ENCODE assay signal across 34 cellular contexts in the genomic region with DNA sequence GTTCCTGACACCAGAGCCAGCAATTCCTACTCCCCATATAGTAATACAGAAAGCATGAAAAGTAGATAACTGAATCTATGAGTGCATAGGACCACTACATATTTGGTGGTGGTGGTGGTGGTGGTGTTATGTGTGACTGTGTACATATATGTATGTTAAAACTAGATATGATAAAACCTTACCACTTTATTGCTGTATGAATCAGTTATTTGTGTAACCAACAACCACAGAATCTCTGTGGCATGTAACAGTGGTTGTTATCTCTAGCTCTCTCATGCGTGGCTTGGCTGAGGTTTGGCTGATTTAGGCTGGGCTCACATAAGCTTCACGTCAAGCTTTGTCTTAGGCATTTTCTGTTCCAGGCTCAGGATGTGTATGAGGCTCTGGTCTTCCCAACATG. TPM values are rescaled to one million over a fixed set of nuclear protein-coding genes. Genes with fewer than 3 reads are reported as not detected.
DNase-seq lines count a peak whose midpoint lies in the region; ATAC-seq and TF ChIP-seq lines count a peak whose summit lies in the region.
"Had no signal": no experiment of that assay in that cellular context is flagged by ENCODE, and none has a peak within 500 bp of the region (broad histone marks: within the 10 kb centered on the region; RNA-seq: fewer than 3 reads in every experiment).

No MANE protein-coding gene starts in this region.

- intact Hi-C loops in activated CD8-positive, alpha-beta T cell treated with anti-CD3 and anti-CD28 coated beads for 36 hours (cut with micrococcal nuclease), result no loop called here

- no peak for TF ChIP-seq CTCF in activated CD8-positive, alpha-beta T cell treated with anti-CD3 and anti-CD28 coated beads for 36 hours (IDR thresholded peaks at IDR 0.05)
- no peak for TF ChIP-seq CTCF in fibroblast of mammary gland (conservative IDR thresholded peaks at IDR 0.05; ENCODE audit: control insufficient read depth, insufficient read depth, low read depth, low read length)

- H3K27me3 Mint-ChIP-seq in activated CD8-positive, alpha-beta T cell treated with anti-CD3 and anti-CD28 coated beads for 36 hours, result peaks cover 6% of the 10 kb centered on the region
- peaks cover 1% of the 10 kb centered on the region for H3K27me3 Mint-ChIP-seq in activated CD8-positive, alpha-beta T cell treated with anti-CD3 and anti-CD28 coated beads, Interleukin-2, amount 10 ng/mL, durations not matched to agents 7 days and 5 days (ENCODE audit: low read depth)
- H3K27me3 Mint-ChIP-seq: activated CD4-positive, alpha-beta memory T cell treated with anti-CD3 and anti-CD28 coated beads for 36 hours; progenitor cell of endocrine pancreas had no signal

- POLR2A ChIA-PET in activated CD8-positive, alpha-beta T cell treated with anti-CD3 and anti-CD28 coated beads for 36 hours (lab: Charles Lee), result no interaction called here
- POLR2A ChIA-PET in activated CD8-positive, alpha-beta T cell treated with anti-CD3 and anti-CD28 coated beads, Interleukin-2, amount 10 ng/mL, durations not matched to agents 7 days and 5 days (lab: Charles Lee), result no interaction called here

- no peak overlapping the region for H3K4me3 ChIP-seq in fibroblast of mammary gland (ENCODE audit: control insufficient read depth, low read depth, low read length)
- H3K4me3 ChIP-seq: colonic mucosa, GM12878, heart right ventricle, sigmoid colon had no signal

- H3K27ac Mint-ChIP-seq in activated CD8-positive, alpha-beta T cell treated with anti-CD3 and anti-CD28 coated beads for 36 hours, result no peak overlapping the region
- no peak overlapping the region for H3K27ac Mint-ChIP-seq in activated CD8-positive, alpha-beta T cell treated with anti-CD3 and anti-CD28 coated beads, Interleukin-2, amount 10 ng/mL, durations not matched to agents 7 days and 5 days
- no peak overlapping the region for H3K27ac Mint-ChIP-seq in stimulated activated effector memory CD8-positive, alpha-beta T cell treated with anti-CD3 and anti-CD28 coated beads, Interleukin-12 subunit alpha, Interleukin-12 subunit beta, amount 100 ng/mL, for 72 hours
- H3K27ac Mint-ChIP-seq: activated CD4-positive, alpha-beta memory T cell treated with anti-CD3 and anti-CD28 coated beads for 36 hours; activated T-helper 2 cell treated with anti-CD3 and anti-CD28 coated beads, Interferon-gamma antibody, Interleukin-2, Interleukin-4, amounts not matched to agents 10 μg/mL and 5 μg/mL and 100 μg/mL, durations not matched to agents 14 hours and 24 hours and 36 hours; CD4-positive, CD25-positive, alpha-beta regulatory T cell; H9; progenitor cell of endocrine pancreas had no signal

- no peaks in the 10 kb centered on the region for H3K36me3 Mint-ChIP-seq in activated CD8-positive, alpha-beta T cell treated with anti-CD3 and anti-CD28 coated beads for 36 hours (ENCODE audit: low read depth)
- H3K36me3 Mint-ChIP-seq in activated CD8-positive, alpha-beta T cell treated with anti-CD3 and anti-CD28 coated beads, Interleukin-2, amount 10 ng/mL, durations not matched to agents 7 days and 5 days (ENCODE audit: low read depth), result no peaks in the 10 kb centered on the region
- no peaks in the 10 kb centered on the region for H3K36me3 Mint-ChIP-seq in stimulated activated effector memory CD8-positive, alpha-beta T cell treated with anti-CD3 and anti-CD28 coated beads, Interleukin-12 subunit alpha, Interleukin-12 subunit beta, amount 100 ng/mL, for 72 hours
- H3K36me3 Mint-ChIP-seq: activated CD4-positive, alpha-beta memory T cell treated with anti-CD3 and anti-CD28 coated beads for 36 hours; CD4-positive, CD25-positive, alpha-beta regulatory T cell had no signal

- peak; percentile 2 for DNase-seq in activated CD8-positive, alpha-beta T cell treated with anti-CD3 and anti-CD28 coated beads for 36 hours
- no peak for DNase-seq in activated CD8-positive, alpha-beta T cell treated with anti-CD3 and anti-CD28 coated beads, Interleukin-2, amount 10 ng/mL, durations not matched to agents 7 days and 5 days
- DNase-seq in SW480 (ENCODE audit: low spot score), result peak; percentile 19
- DNase-seq in fibroblast of mammary gland (ENCODE audit: low read depth), result peak; percentile 3
- no peak for DNase-seq in stimulated activated effector memory CD8-positive, alpha-beta T cell treated with anti-CD3 and anti-CD28 coated beads, Interleukin-12 subunit alpha, Interleukin-12 subunit beta, amount 100 ng/mL, for 72 hours (ENCODE audit: low spot score in 2 of 2)
- DNase-seq: activated CD4-positive, alpha-beta memory T cell treated with anti-CD3 and anti-CD28 coated beads for 36 hours; activated CD4-positive, CD25-positive, alpha-beta regulatory T cell treated with anti-CD3 and anti-CD28 coated beads, Interleukin-2, amount 50 U/mL, for 72 hours; activated CD8-positive, alpha-beta memory T cell treated with anti-CD3 and anti-CD28 coated beads, Interleukin-2, amount 50 U/mL, for 48 hours; activated naive CD4-positive, alpha-beta T cell treated with anti-CD3 and anti-CD28 coated beads, Interleukin-2, amount 50 U/mL, for 16 hours; amniotic stem cell; CD4-positive, CD25-positive, alpha-beta regulatory T cell; colonic mucosa; effector CD4-positive, alpha-beta T cell; EL; foreskin melanocyte; H9; heart right ventricle; Kasumi-1; kidney; NCI-H1436; NCI-H2081 treated with DMSO at 0.1 percent for 48 hours; NCI-H345; NCI-H69; Right ventricle myocardium superior; sigmoid colon; stimulated activated CD4-positive, alpha-beta T cell treated with anti-CD3 and anti-CD28 coated beads, Interleukin-12 subunit alpha, Interleukin-12 subunit beta, amount 100 ng/mL, for 4 hours; stimulated activated CD4-positive, alpha-beta T cell treated with anti-CD3 and anti-CD28 coated beads, Interleukin-4, amount 100 ng/mL, for 1 hour had no signal

- no peak overlapping the region for H3K4me3 Mint-ChIP-seq in activated CD8-positive, alpha-beta T cell treated with anti-CD3 and anti-CD28 coated beads for 36 hours
- no peak overlapping the region for H3K4me3 Mint-ChIP-seq in activated CD8-positive, alpha-beta T cell treated with anti-CD3 and anti-CD28 coated beads, Interleukin-2, amount 10 ng/mL, durations not matched to agents 7 days and 5 days
- H3K4me3 Mint-ChIP-seq in stimulated activated effector memory CD8-positive, alpha-beta T cell treated with anti-CD3 and anti-CD28 coated beads, Interleukin-12 subunit alpha, Interleukin-12 subunit beta, amount 100 ng/mL, for 72 hours, result no peak overlapping the region
- H3K4me3 Mint-ChIP-seq: activated CD4-positive, alpha-beta memory T cell treated with anti-CD3 and anti-CD28 coated beads for 36 hours; CD4-positive, CD25-positive, alpha-beta regulatory T cell; H9 had no signal

- CTCF ChIA-PET in activated CD8-positive, alpha-beta T cell treated with anti-CD3 and anti-CD28 coated beads for 36 hours (lab: Charles Lee), result no interaction called here
- CTCF ChIA-PET in activated CD8-positive, alpha-beta T cell treated with anti-CD3 and anti-CD28 coated beads, Interleukin-2, amount 10 ng/mL, durations not matched to agents 7 days and 5 days (lab: Charles Lee), result no interaction called here

- no peaks in the 10 kb centered on the region for H3K4me1 Mint-ChIP-seq in activated CD8-positive, alpha-beta T cell treated with anti-CD3 and anti-CD28 coated beads for 36 hours (ENCODE audit: low read depth)
- no peaks in the 10 kb centered on the region for H3K4me1 Mint-ChIP-seq in activated CD8-positive, alpha-beta T cell treated with anti-CD3 and anti-CD28 coated beads, Interleukin-2, amount 10 ng/mL, durations not matched to agents 7 days and 5 days (ENCODE audit: low read depth)
- peaks cover 29% of the 10 kb centered on the region for H3K4me1 Mint-ChIP-seq in stimulated activated effector memory CD8-positive, alpha-beta T cell treated with anti-CD3 and anti-CD28 coated beads, Interleukin-12 subunit alpha, Interleukin-12 subunit beta, amount 100 ng/mL, for 72 hours
- H3K4me1 Mint-ChIP-seq: CD4-positive, CD25-positive, alpha-beta regulatory T cell; H9 had no signal

- ATAC-seq in activated CD8-positive, alpha-beta T cell treated with anti-CD3 and anti-CD28 coated beads for 36 hours, result no peak
- no peak for ATAC-seq in activated CD8-positive, alpha-beta T cell treated with anti-CD3 and anti-CD28 coated beads, Interleukin-2, amount 10 ng/mL, durations not matched to agents 7 days and 5 days
- peak; percentile 99 for ATAC-seq in stimulated activated effector memory CD8-positive, alpha-beta T cell treated with anti-CD3 and anti-CD28 coated beads, Interleukin-12 subunit alpha, Interleukin-12 subunit beta, amount 100 ng/mL, for 72 hours
- ATAC-seq in GM21423 (IDR thresholded peaks at IDR 0.05; ENCODE audit: unreplicated experiment) (no peak), GM21825 (IDR thresholded peaks at IDR 0.05; ENCODE audit: unreplicated experiment) (no peak), HG03280 (IDR thresholded peaks at IDR 0.05; ENCODE audit: unreplicated experiment) (no peak)
- ATAC-seq: GM12878, heart right ventricle, Panc1 had no signal

- H3K9me3 Mint-ChIP-seq in activated CD8-positive, alpha-beta T cell treated with anti-CD3 and anti-CD28 coated beads for 36 hours, result peaks cover under 1% of the 10 kb centered on the region
- no peaks in the 10 kb centered on the region for H3K9me3 Mint-ChIP-seq in activated CD8-positive, alpha-beta T cell treated with anti-CD3 and anti-CD28 coated beads, Interleukin-2, amount 10 ng/mL, durations not matched to agents 7 days and 5 days (ENCODE audit: insufficient read depth)
- peaks cover 3% of the 10 kb centered on the region for H3K9me3 Mint-ChIP-seq in stimulated activated effector memory CD8-positive, alpha-beta T cell treated with anti-CD3 and anti-CD28 coated beads, Interleukin-12 subunit alpha, Interleukin-12 subunit beta, amount 100 ng/mL, for 72 hours
- H3K9me3 Mint-ChIP-seq: activated CD4-positive, alpha-beta memory T cell treated with anti-CD3 and anti-CD28 coated beads for 36 hours; activated T-helper 2 cell treated with anti-CD3 and anti-CD28 coated beads, Interferon-gamma antibody, Interleukin-2, Interleukin-4, amounts not matched to agents 10 μg/mL and 5 μg/mL and 100 μg/mL, durations not matched to agents 14 hours and 24 hours and 36 hours had no signal

RNA-seq across cellular contexts. Expression of a gene that starts 55.7 kb away (rescaled TPM):
- total RNA-seq in activated CD8-positive, alpha-beta T cell treated with anti-CD3 and anti-CD28 coated beads for 36 hours, result 1 to 10 TPM; 3.1 to 3.6 TPM
- 1 to 10 TPM in 1 of 2 experiments, under 1 TPM in 1; 0.63 to 1.5 TPM for total RNA-seq in activated CD8-positive, alpha-beta T cell treated with anti-CD3 and anti-CD28 coated beads, Interleukin-2, amount 10 ng/mL, durations not matched to agents 7 days and 5 days

Comparison
In these comparisons a context has a peak if more than half of its experiments do, and no peak if none do; other contexts are left out.
1. DNase-seq: peak in activated CD8-positive, alpha-beta T cell treated with anti-CD3 and anti-CD28 coated beads for 36 hours (single experiment), SW480 (single experiment) and fibroblast of mammary gland (single experiment); none in activated CD8-positive, alpha-beta T cell treated with anti-CD3 and anti-CD28 coated beads, Interleukin-2, amount 10 ng/mL, durations not matched to agents 7 days and 5 days (single experiment) and stimulated activated effector memory CD8-positive, alpha-beta T cell treated with anti-CD3 and anti-CD28 coated beads, Interleukin-12 subunit alpha, Interleukin-12 subunit beta, amount 100 ng/mL, for 72 hours (0 of 2).